In genomic region chr1:171455967-171456366, GRCh38 we compare ENCODE assay signal across 2 cellular contexts.
TF ChIP-seq lines count a peak whose summit lies in the region.

No MANE protein-coding gene starts in this region.

TF ChIP-seq in SK-N-SH, 30 proteins besides CTCF, POLR2A, EP300 and RAD21 (continued from another document):
- no peak for TF ChIP-seq JUND (IDR thresholded peaks at IDR 0.05)
- no peak for TF ChIP-seq ELF1 (IDR thresholded peaks at IDR 0.05)
- TF ChIP-seq ZBTB33 (IDR thresholded peaks at IDR 0.05; ENCODE audit: borderline replicate concordance, low read depth), result no peak
- TF ChIP-seq SIN3A (IDR thresholded peaks at IDR 0.05; ENCODE audit: borderline replicate concordance, low read depth, low read length), result no peak
- TF ChIP-seq NFIC (IDR thresholded peaks at IDR 0.05; ENCODE audit: borderline replicate concordance), result no peak
- no peak for TF ChIP-seq REST (IDR thresholded peaks at IDR 0.05; ENCODE audit: low read depth, low read length)
- TF ChIP-seq PBX3 (IDR thresholded peaks at IDR 0.05), result no peak
- TF ChIP-seq RFX5 (IDR thresholded peaks at IDR 0.05; ENCODE audit: low read length), result no peak
- TF ChIP-seq IRF3 (IDR thresholded peaks at IDR 0.05; ENCODE audit: low read depth, low read length), result no peak
- no peak for TF ChIP-seq FOXM1 (IDR thresholded peaks at IDR 0.05; ENCODE audit: low read depth)
- TF ChIP-seq NRF1 (IDR thresholded peaks at IDR 0.05; ENCODE audit: low read depth, low read length), result no peak
- no peak for TF ChIP-seq USF1 (IDR thresholded peaks at IDR 0.05; ENCODE audit: borderline replicate concordance, low read depth)

TF ChIP-seq in H1, 55 proteins besides CTCF, POLR2A, EP300 and RAD21 (continued from another document):
- TF ChIP-seq SIN3A (conservative IDR thresholded peaks at IDR 0.05 in 1 of 2, IDR thresholded peaks at IDR 0.05 in 1 of 2; ENCODE audit: low read depth in 1 of 2, low read length in 2 of 2) (no peak), CEBPB (IDR thresholded peaks at IDR 0.05; ENCODE audit: low read depth, low read length) (no peak), CHD7 (IDR thresholded peaks at IDR 0.05; ENCODE audit: insufficient replicate concordance, low read length) (no peak), SP1 (IDR thresholded peaks at IDR 0.05; ENCODE audit: low read depth, low read length) (no peak), ATF2 (IDR thresholded peaks at IDR 0.05; ENCODE audit: low read length) (no peak), NRF1 (IDR thresholded peaks at IDR 0.05; ENCODE audit: low read depth, low read length) (no peak), RFX5 (IDR thresholded peaks at IDR 0.05; ENCODE audit: borderline replicate concordance, low read depth, low read length) (no peak), SP4 (IDR thresholded peaks at IDR 0.05; ENCODE audit: low read length) (no peak), TEAD4 (IDR thresholded peaks at IDR 0.05; ENCODE audit: low read depth, low read length) (no peak), JUND (IDR thresholded peaks at IDR 0.05; ENCODE audit: low read length) (no peak), POU5F1 (IDR thresholded peaks at IDR 0.05; ENCODE audit: low read depth, low read length) (no peak), E2F6 (IDR thresholded peaks at IDR 0.05) (no peak)
